1 cellular context compared by ENCODE assay signal in the genomic region with DNA sequence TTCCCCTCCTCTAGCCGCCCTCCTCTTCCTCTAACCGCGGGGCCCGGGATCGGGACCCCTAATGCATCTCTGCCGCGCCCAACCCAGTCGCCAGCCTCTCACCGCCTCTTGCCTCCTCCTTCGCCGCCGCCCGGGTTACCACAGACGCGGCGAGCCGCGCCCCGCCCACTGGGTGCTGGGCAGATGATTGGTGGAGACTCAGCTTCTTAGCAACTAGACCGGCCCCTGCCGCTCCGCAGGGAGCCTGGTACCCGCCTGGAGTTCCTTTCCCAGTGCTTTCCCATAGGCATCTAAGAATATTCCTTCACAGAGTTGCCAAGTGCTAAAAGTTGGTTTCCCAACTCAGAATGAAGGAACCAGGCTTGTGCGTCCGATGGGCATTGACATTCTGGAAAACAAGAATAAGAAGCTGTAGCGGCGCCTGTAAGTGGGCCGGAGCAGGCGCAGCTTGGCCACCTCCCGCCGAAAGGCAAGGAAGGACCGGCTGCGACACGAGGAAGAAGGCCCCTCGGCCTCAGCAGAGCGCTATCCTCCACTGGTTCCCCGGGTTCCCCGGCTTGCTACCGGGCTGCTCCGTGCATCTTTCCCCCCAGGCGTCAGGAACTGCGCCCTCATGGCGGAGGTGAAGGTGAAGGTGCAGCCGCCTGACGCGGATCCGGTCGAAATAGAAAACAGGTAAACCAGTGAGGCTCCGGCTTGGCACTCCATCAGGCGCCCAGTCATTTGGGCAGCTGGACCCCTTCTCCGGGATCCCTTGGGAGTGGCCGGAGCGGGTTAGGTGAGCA.
TF ChIP-seq lines count a peak whose summit lies in the region.

Gene DZANK1, minus strand, starts transcription at position 137 of the 785 bp plus-strand sequence. CDS start 1,672 bp downstream, outside the sequence.
A gene with protein sequence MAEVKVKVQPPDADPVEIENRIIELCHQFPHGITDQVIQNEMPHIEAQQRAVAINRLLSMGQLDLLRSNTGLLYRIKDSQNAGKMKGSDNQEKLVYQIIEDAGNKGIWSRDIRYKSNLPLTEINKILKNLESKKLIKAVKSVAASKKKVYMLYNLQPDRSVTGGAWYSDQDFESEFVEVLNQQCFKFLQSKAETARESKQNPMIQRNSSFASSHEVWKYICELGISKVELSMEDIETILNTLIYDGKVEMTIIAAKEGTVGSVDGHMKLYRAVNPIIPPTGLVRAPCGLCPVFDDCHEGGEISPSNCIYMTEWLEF (plus strand): TSS at position 497 of the 785 bp plus-strand sequence. CDS start 117 bp downstream, at position 614.

TF ChIP-seq in HepG2, 621 proteins besides CTCF, POLR2A, EP300 and RAD21 (continued from another document and continues in another):
- TF ChIP-seq ZNF567 (CRISPR knock-in tag; IDR thresholded peaks at IDR 0.05; ENCODE audit: borderline replicate concordance), result peak; percentile 77; the same call in 1 of the 2 replicates
- no peak for TF ChIP-seq ZNF510 (CRISPR knock-in tag; IDR thresholded peaks at IDR 0.05; ENCODE audit: low read depth)
- TF ChIP-seq ZNF558 (CRISPR knock-in tag; IDR thresholded peaks at IDR 0.05; ENCODE audit: borderline replicate concordance), result no peak
- no peak; the same call in 1 of the 2 replicates for TF ChIP-seq ZNF83 (CRISPR knock-in tag; IDR thresholded peaks at IDR 0.05; ENCODE audit: borderline replicate concordance)
- TF ChIP-seq, protein P1, sequence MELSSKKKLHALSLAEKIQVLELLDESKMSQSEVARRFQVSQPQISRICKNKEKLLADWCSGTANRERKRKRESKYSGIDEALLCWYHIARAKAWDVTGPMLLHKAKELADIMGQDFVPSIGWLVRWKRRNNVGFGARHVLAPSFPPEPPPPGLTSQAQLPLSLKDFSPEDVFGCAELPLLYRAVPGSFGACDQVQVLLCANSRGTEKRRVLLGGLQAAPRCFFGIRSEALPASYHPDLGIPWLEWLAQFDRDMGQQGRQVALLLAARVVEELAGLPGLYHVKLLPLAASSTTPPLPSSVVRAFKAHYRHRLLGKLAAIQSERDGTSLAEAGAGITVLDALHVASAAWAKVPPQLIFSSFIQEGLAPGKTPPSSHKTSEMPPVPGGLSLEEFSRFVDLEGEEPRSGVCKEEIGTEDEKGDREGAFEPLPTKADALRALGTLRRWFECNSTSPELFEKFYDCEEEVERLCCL (CRISPR knock-in tag; IDR thresholded peaks at IDR 0.05; ENCODE audit: borderline replicate concordance), result no peak
- peak; percentile 75; the same call in 1 of the 2 replicates for TF ChIP-seq ARHGAP35 (CRISPR knock-in tag; IDR thresholded peaks at IDR 0.05; ENCODE audit: borderline replicate concordance)
- peak; percentile 81; the same call in 1 of the 2 replicates for TF ChIP-seq TP53 (CRISPR knock-in tag; conservative IDR thresholded peaks at IDR 0.05)
- TF ChIP-seq WIZ (CRISPR knock-in tag; IDR thresholded peaks at IDR 0.05), result no peak; the same call in none of the 2 replicates
- TF ChIP-seq ZNF629 (CRISPR knock-in tag; conservative IDR thresholded peaks at IDR 0.05), result 0 out of 2 replicates have a peak, but pooled peaks have one; percentile 28
- TF ChIP-seq RNF219 (CRISPR knock-in tag; IDR thresholded peaks at IDR 0.05), result no peak
- TF ChIP-seq HMG20B (CRISPR knock-in tag; conservative IDR thresholded peaks at IDR 0.05), result peak; percentile 79
- TF ChIP-seq USF2 (IDR thresholded peaks at IDR 0.05; ENCODE audit: low read depth, low read length), result no peak
- no peak; the same call in 1 of the 2 replicates for TF ChIP-seq USF2 (CRISPR knock-in tag; IDR thresholded peaks at IDR 0.05; ENCODE audit: borderline replicate concordance)
- TF ChIP-seq, protein P2, sequence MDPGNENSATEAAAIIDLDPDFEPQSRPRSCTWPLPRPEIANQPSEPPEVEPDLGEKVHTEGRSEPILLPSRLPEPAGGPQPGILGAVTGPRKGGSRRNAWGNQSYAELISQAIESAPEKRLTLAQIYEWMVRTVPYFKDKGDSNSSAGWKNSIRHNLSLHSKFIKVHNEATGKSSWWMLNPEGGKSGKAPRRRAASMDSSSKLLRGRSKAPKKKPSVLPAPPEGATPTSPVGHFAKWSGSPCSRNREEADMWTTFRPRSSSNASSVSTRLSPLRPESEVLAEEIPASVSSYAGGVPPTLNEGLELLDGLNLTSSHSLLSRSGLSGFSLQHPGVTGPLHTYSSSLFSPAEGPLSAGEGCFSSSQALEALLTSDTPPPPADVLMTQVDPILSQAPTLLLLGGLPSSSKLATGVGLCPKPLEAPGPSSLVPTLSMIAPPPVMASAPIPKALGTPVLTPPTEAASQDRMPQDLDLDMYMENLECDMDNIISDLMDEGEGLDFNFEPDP (CRISPR knock-in tag; conservative IDR thresholded peaks at IDR 0.05), result no peak
- no peak for TF ChIP-seq MZF1 (CRISPR knock-in tag; IDR thresholded peaks at IDR 0.05; ENCODE audit: borderline replicate concordance)
- TF ChIP-seq, protein P3, sequence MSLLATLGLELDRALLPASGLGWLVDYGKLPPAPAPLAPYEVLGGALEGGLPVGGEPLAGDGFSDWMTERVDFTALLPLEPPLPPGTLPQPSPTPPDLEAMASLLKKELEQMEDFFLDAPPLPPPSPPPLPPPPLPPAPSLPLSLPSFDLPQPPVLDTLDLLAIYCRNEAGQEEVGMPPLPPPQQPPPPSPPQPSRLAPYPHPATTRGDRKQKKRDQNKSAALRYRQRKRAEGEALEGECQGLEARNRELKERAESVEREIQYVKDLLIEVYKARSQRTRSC (CRISPR knock-in tag; IDR thresholded peaks at IDR 0.05; ENCODE audit: low read depth), result no peak
- TF ChIP-seq, protein P4, sequence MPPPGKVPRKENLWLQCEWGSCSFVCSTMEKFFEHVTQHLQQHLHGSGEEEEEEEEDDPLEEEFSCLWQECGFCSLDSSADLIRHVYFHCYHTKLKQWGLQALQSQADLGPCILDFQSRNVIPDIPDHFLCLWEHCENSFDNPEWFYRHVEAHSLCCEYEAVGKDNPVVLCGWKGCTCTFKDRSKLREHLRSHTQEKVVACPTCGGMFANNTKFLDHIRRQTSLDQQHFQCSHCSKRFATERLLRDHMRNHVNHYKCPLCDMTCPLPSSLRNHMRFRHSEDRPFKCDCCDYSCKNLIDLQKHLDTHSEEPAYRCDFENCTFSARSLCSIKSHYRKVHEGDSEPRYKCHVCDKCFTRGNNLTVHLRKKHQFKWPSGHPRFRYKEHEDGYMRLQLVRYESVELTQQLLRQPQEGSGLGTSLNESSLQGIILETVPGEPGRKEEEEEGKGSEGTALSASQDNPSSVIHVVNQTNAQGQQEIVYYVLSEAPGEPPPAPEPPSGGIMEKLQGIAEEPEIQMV (CRISPR knock-in tag; IDR thresholded peaks at IDR 0.05; ENCODE audit: low read depth), result no peak; the same call in 1 of the 2 replicates
- TF ChIP-seq, protein P5, sequence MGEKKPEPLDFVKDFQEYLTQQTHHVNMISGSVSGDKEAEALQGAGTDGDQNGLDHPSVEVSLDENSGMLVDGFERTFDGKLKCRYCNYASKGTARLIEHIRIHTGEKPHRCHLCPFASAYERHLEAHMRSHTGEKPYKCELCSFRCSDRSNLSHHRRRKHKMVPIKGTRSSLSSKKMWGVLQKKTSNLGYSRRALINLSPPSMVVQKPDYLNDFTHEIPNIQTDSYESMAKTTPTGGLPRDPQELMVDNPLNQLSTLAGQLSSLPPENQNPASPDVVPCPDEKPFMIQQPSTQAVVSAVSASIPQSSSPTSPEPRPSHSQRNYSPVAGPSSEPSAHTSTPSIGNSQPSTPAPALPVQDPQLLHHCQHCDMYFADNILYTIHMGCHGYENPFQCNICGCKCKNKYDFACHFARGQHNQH (CRISPR knock-in tag; IDR thresholded peaks at IDR 0.05), result peak; percentile 86
- no peak for TF ChIP-seq KDM1A (CRISPR knock-in tag; IDR thresholded peaks at IDR 0.05)
- TF ChIP-seq STAT5B (CRISPR knock-in tag; IDR thresholded peaks at IDR 0.05), result peak; percentile 96
- no peak for TF ChIP-seq NFE2L2 (IDR thresholded peaks at IDR 0.05; ENCODE audit: low read length)
- no peak for TF ChIP-seq CEBPZ (IDR thresholded peaks at IDR 0.05; ENCODE audit: low read length)
- peak; percentile 95 for TF ChIP-seq HCFC1 (IDR thresholded peaks at IDR 0.05; ENCODE audit: low read depth, low read length)
- peak; percentile 86; the same call in 1 of the 2 replicates for TF ChIP-seq ZSCAN30 (CRISPR knock-in tag; IDR thresholded peaks at IDR 0.05)
- no peak for TF ChIP-seq PHF5A (CRISPR knock-in tag; IDR thresholded peaks at IDR 0.05; ENCODE audit: low read depth, unreplicated experiment)
- peak; percentile 62 for TF ChIP-seq NCOA1 (CRISPR knock-in tag; IDR thresholded peaks at IDR 0.05)
- no peak; the same call in 1 of the 2 replicates for TF ChIP-seq CENPT (CRISPR knock-in tag; IDR thresholded peaks at IDR 0.05; ENCODE audit: low read depth)
- TF ChIP-seq, protein P6, sequence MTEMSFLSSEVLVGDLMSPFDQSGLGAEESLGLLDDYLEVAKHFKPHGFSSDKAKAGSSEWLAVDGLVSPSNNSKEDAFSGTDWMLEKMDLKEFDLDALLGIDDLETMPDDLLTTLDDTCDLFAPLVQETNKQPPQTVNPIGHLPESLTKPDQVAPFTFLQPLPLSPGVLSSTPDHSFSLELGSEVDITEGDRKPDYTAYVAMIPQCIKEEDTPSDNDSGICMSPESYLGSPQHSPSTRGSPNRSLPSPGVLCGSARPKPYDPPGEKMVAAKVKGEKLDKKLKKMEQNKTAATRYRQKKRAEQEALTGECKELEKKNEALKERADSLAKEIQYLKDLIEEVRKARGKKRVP (CRISPR knock-in tag; IDR thresholded peaks at IDR 0.05), result peak in 1 of 2 experiments; percentile 22; a peak in 1 of 4 replicates
- peak; percentile 69 for TF ChIP-seq BCL6 (CRISPR knock-in tag; IDR thresholded peaks at IDR 0.05)
- TF ChIP-seq SP140L (CRISPR knock-in tag; IDR thresholded peaks at IDR 0.05; ENCODE audit: borderline replicate concordance), result 0 out of 2 replicates have a peak, but pooled peaks have one; percentile 75
- TF ChIP-seq KDM4B (CRISPR knock-in tag; IDR thresholded peaks at IDR 0.05), result peak; percentile 82; the same call in 1 of the 2 replicates
- TF ChIP-seq ZNF552 (CRISPR knock-in tag; IDR thresholded peaks at IDR 0.05; ENCODE audit: borderline replicate concordance), result 0 out of 2 replicates have a peak, but pooled peaks have one; percentile 70
- no peak for TF ChIP-seq CEBPG (CRISPR knock-in tag; IDR thresholded peaks at IDR 0.05)
- peak in 1 of 2 experiments; percentile 94; a peak in 2 of 4 replicates for TF ChIP-seq KLF16 (CRISPR knock-in tag; IDR thresholded peaks at IDR 0.05)
- peak; percentile 73 for TF ChIP-seq NFIC (IDR thresholded peaks at IDR 0.05; ENCODE audit: low read length)
- no peak for TF ChIP-seq HHEX (CRISPR knock-in tag; IDR thresholded peaks at IDR 0.05)
- TF ChIP-seq STAG1 (CRISPR knock-in tag; IDR thresholded peaks at IDR 0.05), result peak; percentile 13
- TF ChIP-seq RXRA (CRISPR knock-in tag; IDR thresholded peaks at IDR 0.05), result peak; percentile 74
- TF ChIP-seq NFIB (CRISPR knock-in tag; IDR thresholded peaks at IDR 0.05; ENCODE audit: borderline replicate concordance), result no peak
- TF ChIP-seq MTF1 (CRISPR knock-in tag; IDR thresholded peaks at IDR 0.05), result peak; percentile 79; the same call in 1 of the 2 replicates
- TF ChIP-seq POGZ (CRISPR knock-in tag; IDR thresholded peaks at IDR 0.05), result 0 out of 2 replicates have a peak, but pooled peaks have one; percentile 74
- TF ChIP-seq SMARCE1 (IDR thresholded peaks at IDR 0.05; ENCODE audit: borderline replicate concordance), result no peak
- no peak; the same call in 1 of the 2 replicates for TF ChIP-seq SOX5 (CRISPR knock-in tag; IDR thresholded peaks at IDR 0.05; ENCODE audit: borderline replicate concordance)
- TF ChIP-seq IKZF1 (IDR thresholded peaks at IDR 0.05), result no peak
- peak; percentile 97 for TF ChIP-seq KDM2A (CRISPR knock-in tag; IDR thresholded peaks at IDR 0.05; ENCODE audit: borderline replicate concordance, low read depth)
